In the genomic region with DNA sequence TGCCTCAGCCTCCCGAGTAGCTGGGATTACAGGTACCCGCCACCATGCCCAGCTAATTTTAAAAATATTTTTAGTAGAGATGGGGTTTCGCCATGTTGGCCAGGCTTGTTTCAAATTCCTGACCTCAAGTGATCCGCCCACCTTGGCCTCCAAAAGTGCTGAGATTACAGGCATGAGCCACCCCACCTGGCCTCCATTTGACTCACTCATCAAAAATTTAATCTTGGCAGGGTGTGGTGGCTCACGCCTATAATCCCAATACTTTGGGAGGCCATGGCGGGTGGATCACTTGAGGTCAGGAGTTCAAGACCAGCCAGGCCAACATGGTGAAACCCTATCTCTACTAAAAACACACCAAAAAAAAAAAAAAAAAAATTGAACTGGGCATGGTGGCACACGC, we compare ENCODE assay signal across 3 cellular contexts. TPM values are rescaled to one million over a fixed set of nuclear protein-coding genes. Genes with fewer than 3 reads are reported as not detected.
"Had no signal": no experiment of that assay in that cellular context is flagged by ENCODE, and none has a peak within 500 bp of the region (broad histone marks: within the 10 kb centered on the region; RNA-seq: fewer than 3 reads in every experiment).

No MANE protein-coding gene starts in this region.

RNA-seq across cellular contexts. Expression of gene CEP295NL, which starts 8.5 kb away (rescaled TPM):
- total RNA-seq: natural killer cell treated with Interleukin-12 subunit alpha and Interleukin-12 subunit beta and Interleukin-15 and Interleukin-18, amount 100 ng/mL, for 72 hours had no signal
- polyA plus RNA-seq: cardiac muscle cell, smooth muscle cell had no signal
